In the genomic region with DNA sequence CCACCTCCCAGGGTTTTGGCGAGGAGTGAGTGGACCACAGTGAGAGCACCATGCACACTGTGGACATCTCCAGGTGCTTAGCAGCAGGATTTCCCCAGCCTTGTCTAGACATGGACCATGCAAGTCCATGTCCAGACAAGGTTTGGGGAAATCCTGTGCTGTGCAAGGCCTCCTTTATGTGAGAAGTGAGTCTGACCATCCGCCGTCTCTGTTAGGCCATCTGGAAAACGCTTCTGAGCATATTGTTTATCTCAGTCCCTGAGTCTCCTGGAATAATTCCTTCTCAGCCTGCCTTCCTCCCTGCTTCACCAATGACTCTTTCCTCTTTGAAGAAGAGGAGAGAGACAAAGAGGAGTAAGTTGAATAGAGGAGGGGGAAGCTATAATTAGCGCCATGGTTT, we compare ENCODE assay signal across 2 cellular contexts.
TF ChIP-seq lines count a peak whose summit lies in the region.

No MANE protein-coding gene starts in this region.

TF ChIP-seq in IMR-90, 13 proteins besides CTCF, POLR2A, EP300 and RAD21:
- TF ChIP-seq CHD1 (IDR thresholded peaks at IDR 0.05; ENCODE audit: low read depth, low read length): no peak
- TF ChIP-seq, protein P1, sequence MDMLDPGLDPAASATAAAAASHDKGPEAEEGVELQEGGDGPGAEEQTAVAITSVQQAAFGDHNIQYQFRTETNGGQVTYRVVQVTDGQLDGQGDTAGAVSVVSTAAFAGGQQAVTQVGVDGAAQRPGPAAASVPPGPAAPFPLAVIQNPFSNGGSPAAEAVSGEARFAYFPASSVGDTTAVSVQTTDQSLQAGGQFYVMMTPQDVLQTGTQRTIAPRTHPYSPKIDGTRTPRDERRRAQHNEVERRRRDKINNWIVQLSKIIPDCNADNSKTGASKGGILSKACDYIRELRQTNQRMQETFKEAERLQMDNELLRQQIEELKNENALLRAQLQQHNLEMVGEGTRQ (IDR thresholded peaks at IDR 0.05; ENCODE audit: low read depth, low read length): no peak
- TF ChIP-seq RFX5 (IDR thresholded peaks at IDR 0.05; ENCODE audit: low read depth, low read length): no peak
- TF ChIP-seq RCOR1 (IDR thresholded peaks at IDR 0.05; ENCODE audit: insufficient replicate concordance, low read length): no peak

TF ChIP-seq in H1, 55 proteins besides CTCF, POLR2A, EP300 and RAD21:
- TF ChIP-seq ASH2L (IDR thresholded peaks at IDR 0.05; ENCODE audit: low read length) (no peak), RXRA (IDR thresholded peaks at IDR 0.05; ENCODE audit: insufficient read depth, low read depth, low read length) (no peak), NRF1 (IDR thresholded peaks at IDR 0.05; ENCODE audit: low read depth, low read length) (no peak), SP4 (IDR thresholded peaks at IDR 0.05; ENCODE audit: low read length) (no peak)
- TF ChIP-seq, protein P2, sequence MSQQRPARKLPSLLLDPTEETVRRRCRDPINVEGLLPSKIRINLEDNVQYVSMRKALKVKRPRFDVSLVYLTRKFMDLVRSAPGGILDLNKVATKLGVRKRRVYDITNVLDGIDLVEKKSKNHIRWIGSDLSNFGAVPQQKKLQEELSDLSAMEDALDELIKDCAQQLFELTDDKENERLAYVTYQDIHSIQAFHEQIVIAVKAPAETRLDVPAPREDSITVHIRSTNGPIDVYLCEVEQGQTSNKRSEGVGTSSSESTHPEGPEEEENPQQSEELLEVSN (IDR thresholded peaks at IDR 0.05): no peak
- TF ChIP-seq, protein P1 (IDR thresholded peaks at IDR 0.05; ENCODE audit: low read length): no peak
TF ChIP-seq in H1: peak in this region for 0.
